In the genomic region with DNA sequence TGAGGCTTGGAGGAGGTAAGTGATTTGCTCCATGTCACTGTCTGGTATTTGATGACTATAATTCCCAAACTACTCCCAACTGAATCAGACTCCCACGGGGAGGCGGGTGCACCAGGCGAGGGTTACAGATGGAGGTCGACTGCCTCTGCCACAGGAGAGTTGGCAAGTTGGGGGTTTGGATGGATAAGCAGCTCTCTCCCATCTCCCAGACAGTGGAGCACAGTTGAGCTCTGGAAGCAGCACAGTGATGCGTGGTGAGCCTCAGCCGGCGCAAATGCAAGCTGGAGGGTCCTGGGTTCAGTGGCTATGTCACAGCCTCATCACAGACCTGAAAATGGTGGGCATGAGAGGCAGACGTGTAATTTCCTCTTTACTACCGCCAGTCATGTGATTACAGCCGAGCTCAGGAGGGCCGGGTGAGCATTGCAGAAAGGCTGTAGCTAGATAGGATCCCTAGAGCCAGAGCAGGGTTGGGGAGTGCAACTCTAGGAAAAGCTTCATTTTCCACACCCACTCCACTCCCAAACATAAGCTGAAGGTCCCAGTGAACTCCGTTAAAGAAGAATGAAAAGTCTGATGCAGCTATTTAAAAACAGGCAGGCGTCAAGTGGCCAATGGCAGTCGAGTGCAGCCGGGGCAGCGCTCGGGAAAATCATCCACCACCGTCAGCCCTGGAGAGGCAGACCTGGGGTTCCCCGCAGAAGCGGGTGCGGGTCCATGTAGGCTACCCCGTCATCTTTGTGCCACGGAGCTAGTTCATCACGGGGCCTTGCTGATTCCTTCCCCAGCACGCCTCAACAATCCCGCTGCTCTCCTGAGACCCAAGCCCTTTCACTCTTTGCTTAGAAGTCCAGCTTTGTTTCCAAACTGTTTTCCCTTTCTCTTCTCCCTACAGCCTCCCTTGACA, we compare ENCODE assay signal across 14 cellular contexts. TPM values are rescaled to one million over a fixed set of nuclear protein-coding genes. Genes with fewer than 3 reads are reported as not detected.
DNase-seq lines count a peak whose midpoint lies in the region; ATAC-seq, FAIRE-seq and TF ChIP-seq lines count a peak whose summit lies in the region.
"Had no signal": no experiment of that assay in that cellular context is flagged by ENCODE, and none has a peak within 500 bp of the region (broad histone marks: within the 10 kb centered on the region; RNA-seq: fewer than 3 reads in every experiment).

No MANE protein-coding gene starts in this region.

- H3K23me2 ChIP-seq in H1 (ENCODE audit: low read depth, low read length), result no peaks in the 10 kb centered on the region

- POLR2A ChIA-PET in H1 (lab: Charles Lee; ENCODE audit: partially characterized antibody) (interaction anchor here (1.3 to 1.4 kb wide), 3 partner anchors 217 to 252 kb away, joined by 3 to 4 read pairs (median 4); a partner anchor contains a TSS), HEK293T (lab: Yijun Ruan, JAX) (interaction anchor here (2.3 kb wide), 1 partner anchor 217 kb away, joined by 12 read pairs; a partner anchor contains a TSS)

- DNase-seq in DMS53 (lab: John Stamatoyannopoulos, UW) (peak; percentile 37), DMS53 treated with DMSO at 0.1 percent for 48 hours (lab: John Stamatoyannopoulos, UW; ENCODE audit: unreplicated experiment) (no peak), NCI-H2227 treated with DMSO at 0.1 percent for 48 hours (lab: John Stamatoyannopoulos, UW) (peak; percentile 37), H1 (ENCODE audit: low read depth in 1 of 2, low spot score in 2 of 2) (no peak), sciatic nerve (ENCODE audit: low spot score) (peak; percentile 51), NCI-H1048 (lab: John Stamatoyannopoulos, UW) (no peak), HEK293T (ENCODE audit: extremely low spot score) (no peak)

- TF ChIP-seq CTCF in H1 (IDR thresholded peaks at IDR 0.05; ENCODE audit: control extremely low read depth in 1 of 3, insufficient read depth in 1 of 3, low read depth in 1 of 3, low read length in 3 of 3), result no peak

- H3K4ac ChIP-seq in H1 (replicated peaks; ENCODE audit: insufficient read length, low read depth, low read length), result no peak overlapping the region

- ATAC-seq in sciatic nerve, result peak; percentile 49
- ATAC-seq in GM19463 (IDR thresholded peaks at IDR 0.05; ENCODE audit: unreplicated experiment), result no peak

- no peaks in the 10 kb centered on the region for H4K20me1 ChIP-seq in H1 (replicated peaks in 1 of 2; ENCODE audit: control insufficient read depth in 1 of 2, insufficient read depth in 2 of 2, low read length in 2 of 2)

- 83% methylated on average over 26 of the region's 26 CpGs; no CpG with 5 or more reads in 1 of the 2 experiments for WGBS in H1 (ENCODE audit: extremely low coverage in 1 of 2, insufficient coverage in 1 of 2, insufficient read length in 1 of 2, insufficient replicate concordance in 2 of 2, low coverage in 1 of 2, low lambda C conversion rate in 2 of 2, missing lambda C conversion rate in 1 of 2), 2 experiments

- no peak overlapping the region for H2BK20ac ChIP-seq in H1 (ENCODE audit: low read length)

- no peak overlapping the region for H3K4me2 ChIP-seq in H1 (ENCODE audit: insufficient read depth in 1 of 2, low read depth in 2 of 2, low read length in 2 of 2)

- intact Hi-C loops in sciatic nerve (cut with DNase I), result loop anchor here (5.0 kb wide), 1 partner anchor 401 kb away; a partner anchor contains a TSS

- H4K91ac ChIP-seq in H1 (replicated peaks; ENCODE audit: insufficient read length, low read length), result no peak overlapping the region

- no peak overlapping the region for H2AFZ ChIP-seq in H1 (ENCODE audit: low read length)

- no peak overlapping the region for H3K27ac ChIP-seq in H1 (ENCODE audit: low read depth, low read length)
- H3K27ac ChIP-seq: coronary artery, heart right ventricle, lower lobe of right lung, ovary, upper lobe of left lung had no signal

- H3K27me3 ChIP-seq in H1 (replicated peaks in 1 of 4; ENCODE audit: control insufficient read depth in 3 of 4, extremely low read depth in 1 of 4, insufficient read depth in 3 of 4, low read length in 3 of 4), result no peaks in the 10 kb centered on the region; a peak in 1 of 7 replicates
- H3K27me3 ChIP-seq: ovary, upper lobe of left lung had no signal

- TF ChIP-seq POLR2A in H1 (IDR thresholded peaks at IDR 0.05; ENCODE audit: control extremely low read depth in 1 of 2, low read depth in 2 of 2, low read length in 2 of 2), result no peak

- no peak overlapping the region for H4K8ac ChIP-seq in H1 (ENCODE audit: extremely low read depth, insufficient read depth, low read length)

- TF ChIP-seq RAD21 in H1 (IDR thresholded peaks at IDR 0.05 in 1 of 2, conservative IDR thresholded peaks at IDR 0.05 in 1 of 2; ENCODE audit: low read depth in 2 of 2, low read length in 2 of 2), result no peak

- 0 out of 2 replicates have a peak overlapping the region, but pooled peaks have one; percentile 51 for H2BK15ac ChIP-seq in H1 (ENCODE audit: low read length)

- no peaks in the 10 kb centered on the region for H3K36me3 ChIP-seq in H1 (ENCODE audit: control insufficient read depth in 2 of 4, insufficient read depth in 4 of 4, low read length in 3 of 4)
- H3K36me3 ChIP-seq: heart right ventricle, lower lobe of right lung, ovary, upper lobe of left lung had no signal

- no peak overlapping the region for H3K14ac ChIP-seq in H1 (ENCODE audit: insufficient read length)

- no peaks in the 10 kb centered on the region for H3K9me3 ChIP-seq in H1 (ENCODE audit: insufficient read depth in 2 of 2, low read depth in 1 of 2, low read length in 1 of 2)
- H3K9me3 ChIP-seq: heart right ventricle, lower lobe of right lung, ovary, upper lobe of left lung had no signal

- no peak overlapping the region for H2BK120ac ChIP-seq in H1 (replicated peaks; ENCODE audit: low read depth, low read length)

- TF ChIP-seq EP300 in H1 (IDR thresholded peaks at IDR 0.05; ENCODE audit: borderline replicate concordance in 1 of 2, low read depth in 2 of 2, low read length in 2 of 2), result no peak

- H4K5ac ChIP-seq in H1 (ENCODE audit: insufficient read length, low read depth, low read length), result no peak overlapping the region

- no peak overlapping the region for H3K18ac ChIP-seq in H1 (ENCODE audit: extremely low read depth, low read length)

- no peak overlapping the region for H3K56ac ChIP-seq in H1 (replicated peaks; ENCODE audit: insufficient read length, low read depth, low read length)

- no peaks in the 10 kb centered on the region for H3K79me1 ChIP-seq in H1 (ENCODE audit: low read depth, low read length)

- H3K79me2 ChIP-seq in H1 (ENCODE audit: control insufficient read depth in 1 of 2, insufficient read depth in 2 of 2, low read length in 2 of 2), result no peaks in the 10 kb centered on the region

- no peak for FAIRE-seq in H1 (lab: Jason Lieb, UNC)

- H2BK5ac ChIP-seq in H1 (ENCODE audit: low read depth, low read length), result no peak overlapping the region

- CTCF ChIA-PET in H1 (lab: Charles Lee; ENCODE audit: partially characterized antibody) (interaction anchor here (0.6 to 7.3 kb wide), 68 partner anchors 8 to 424 kb away, joined by 3 to 56 read pairs (median 7); no protein-coding TSS in a partner anchor), HEK293T (lab: Yijun Ruan, JAX) (interaction anchor here (0.6 to 1.0 kb wide), 4 partner anchors 28 to 213 kb away, joined by 3 read pairs; no protein-coding TSS in a partner anchor)

- no peak overlapping the region for H2BK12ac ChIP-seq in H1 (ENCODE audit: low read depth, low read length)

- H3K4me3 ChIP-seq in H1 (ENCODE audit: extremely low read depth in 1 of 4, insufficient read depth in 2 of 4, low read depth in 3 of 4, low read length in 4 of 4), result no peak overlapping the region
- H3K4me3 ChIP-seq: coronary artery, GM12878, lower lobe of right lung, ovary, upper lobe of left lung had no signal

- no peak overlapping the region for H3K9ac ChIP-seq in H1 (replicated peaks in 1 of 4; ENCODE audit: extremely low read depth in 1 of 4, low read depth in 3 of 4, low read length in 3 of 4)

- H2AK5ac ChIP-seq in H1 (ENCODE audit: low read depth, low read length), result no peak overlapping the region

- peaks cover 0 to 7% (median 3%) of the 10 kb centered on the region in 4 experiments; a peak in 3 of 7 replicates for H3K4me1 ChIP-seq in H1 (replicated peaks in 1 of 4; ENCODE audit: control insufficient read depth in 3 of 4, insufficient read depth in 4 of 4, low read length in 3 of 4)
- H3K4me1 ChIP-seq: lower lobe of right lung had no signal

- no peak overlapping the region for H3K23ac ChIP-seq in H1 (ENCODE audit: insufficient read length)

TF ChIP-seq in H1, 55 proteins besides CTCF, POLR2A, EP300 and RAD21 (continues in another document):
- TF ChIP-seq SUZ12 (IDR thresholded peaks at IDR 0.05; ENCODE audit: low read length), result no peak
- TF ChIP-seq, protein P1, sequence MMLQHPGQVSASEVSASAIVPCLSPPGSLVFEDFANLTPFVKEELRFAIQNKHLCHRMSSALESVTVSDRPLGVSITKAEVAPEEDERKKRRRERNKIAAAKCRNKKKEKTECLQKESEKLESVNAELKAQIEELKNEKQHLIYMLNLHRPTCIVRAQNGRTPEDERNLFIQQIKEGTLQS (IDR thresholded peaks at IDR 0.05; ENCODE audit: insufficient read depth, low read depth, low read length), result no peak
- TF ChIP-seq KDM5A (IDR thresholded peaks at IDR 0.05; ENCODE audit: low read length), result no peak
- no peak for TF ChIP-seq SIN3A (conservative IDR thresholded peaks at IDR 0.05 in 1 of 2, IDR thresholded peaks at IDR 0.05 in 1 of 2; ENCODE audit: low read depth in 1 of 2, low read length in 2 of 2)
- no peak for TF ChIP-seq NRF1 (IDR thresholded peaks at IDR 0.05; ENCODE audit: low read depth, low read length)

TF ChIP-seq in HEK293T, 16 proteins besides CTCF, POLR2A, EP300 and RAD21 (continues in another document):
- TF ChIP-seq BHLHE40 (IDR thresholded peaks at IDR 0.05; ENCODE audit: borderline replicate concordance) (no peak), FOXK2 (IDR thresholded peaks at IDR 0.05) (no peak)
- TF ChIP-seq, protein P2, sequence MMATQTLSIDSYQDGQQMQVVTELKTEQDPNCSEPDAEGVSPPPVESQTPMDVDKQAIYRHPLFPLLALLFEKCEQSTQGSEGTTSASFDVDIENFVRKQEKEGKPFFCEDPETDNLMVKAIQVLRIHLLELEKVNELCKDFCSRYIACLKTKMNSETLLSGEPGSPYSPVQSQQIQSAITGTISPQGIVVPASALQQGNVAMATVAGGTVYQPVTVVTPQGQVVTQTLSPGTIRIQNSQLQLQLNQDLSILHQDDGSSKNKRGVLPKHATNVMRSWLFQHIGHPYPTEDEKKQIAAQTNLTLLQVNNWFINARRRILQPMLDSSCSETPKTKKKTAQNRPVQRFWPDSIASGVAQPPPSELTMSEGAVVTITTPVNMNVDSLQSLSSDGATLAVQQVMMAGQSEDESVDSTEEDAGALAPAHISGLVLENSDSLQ (IDR thresholded peaks at IDR 0.05), result no peak

RNA-seq across cellular contexts. Expression of a gene that starts 33.3 kb away (rescaled TPM):
- 38.0 and 41.0 TPM in 2 replicates for total RNA-seq in H1 (2021; fragmentation: NEBNext Ultra II Directional; extraction: Animal tissue kit (Norgen Biotek cat#: 25700))
- 11.6 and 13.0 TPM in 2 replicates for polyA plus RNA-seq in H1 (2011; rRNA removed)
- 17.5 TPM for polyA plus RNA-seq in H1 (2011; cell fraction: cytosol; rRNA removed)
- 13.0 TPM for polyA plus RNA-seq in H1 (2011; cell fraction: nucleus; rRNA removed)
- 13.6 to 18.2 TPM (median 16.1 TPM) in 4 replicates for polyA plus RNA-seq in H1 (2012, experiment 1 of 2)
- 1.2 TPM for polyA plus RNA-seq in H1 (2012, experiment 2 of 2)
- polyA plus RNA-seq in H1 (2013, experiment 1 of 2), result 11.4 TPM
- polyA plus RNA-seq in H1 (2013, experiment 2 of 2), result 11.6 TPM
- polyA minus RNA-seq in H1 (2011; rRNA and poly(A)+ RNA removed), result 52.1 and 77.3 TPM in 2 replicates
- 21.4 TPM for polyA minus RNA-seq in H1 (2011; cell fraction: cytosol; rRNA and poly(A)+ RNA removed)
- 144 TPM for polyA minus RNA-seq in H1 (2011; cell fraction: nucleus; rRNA and poly(A)+ RNA removed)
- 86.4 TPM for total RNA-seq in sciatic nerve

Comparison
In these comparisons a context has a peak if more than half of its experiments do, and no peak if none do; other contexts are left out.
1. DNase-seq: peak in DMS53 (single experiment), NCI-H2227 treated with DMSO at 0.1 percent for 48 hours (single experiment) and sciatic nerve (single experiment); none in DMS53 treated with DMSO at 0.1 percent for 48 hours (single experiment), H1 (0 of 2), NCI-H1048 (single experiment) and HEK293T (single experiment).